Comparison of ENCODE assay signal across 22 cellular contexts in genomic region chr14:74169906-74170305, GRCh38.
A peak's percentile ranks its signal among the peaks of the same experiment; 100 is the strongest.
DNase-seq lines count a peak whose midpoint lies in the region; ATAC-seq and TF ChIP-seq lines count a peak whose summit lies in the region.
"Had no signal": no experiment of that assay in that cellular context is flagged by ENCODE, and none has a peak within 500 bp of the region (broad histone marks: within the 10 kb centered on the region; RNA-seq: fewer than 3 reads in every experiment).

No MANE protein-coding gene starts in this region.

- no peaks in the 10 kb centered on the region for H3K79me1 ChIP-seq in mesendoderm (ENCODE audit: low read length)

- no peaks in the 10 kb centered on the region for H3K27me3 ChIP-seq in mesendoderm (ENCODE audit: insufficient read depth, low read length, poor library complexity)
- H3K27me3 ChIP-seq: BE2C; BLaER1 treated with 17β-estradiol and CSF1 and Interleukin-3, amounts not matched to agents 10 nM and 100 nM had no signal

- H3K4ac ChIP-seq in mesendoderm (ENCODE audit: low read depth, low read length), result peak overlapping the region; percentile 12

- intact Hi-C loops in mucosa of descending colon (cut with DNase I, micrococcal nuclease), result no loop called here

- no peak overlapping the region for H3K18ac ChIP-seq in mesendoderm (ENCODE audit: low read length)

- H3K4me2 ChIP-seq in mesendoderm (ENCODE audit: low read length), result no peak overlapping the region
- H3K4me2 ChIP-seq: A549; BLaER1 treated with 17β-estradiol and CSF1 and Interleukin-3, amounts not matched to agents 10 nM and 100 nM; GM23338 had no signal

- no peak overlapping the region for H3K27ac ChIP-seq in mesendoderm (ENCODE audit: low read depth, low read length)
- H3K27ac ChIP-seq: A549; BLaER1 treated with 17β-estradiol and CSF1 and Interleukin-3, amounts not matched to agents 10 nM and 100 nM had no signal

- H4K5ac ChIP-seq in mesendoderm (ENCODE audit: low read length), result no peak overlapping the region

- peak; percentile 38 for DNase-seq in NCI-H82 (lab: John Stamatoyannopoulos, UW)
- no peak for DNase-seq in NCI-H82 treated with DMSO at 0.1 percent for 48 hours (lab: John Stamatoyannopoulos, UW; ENCODE audit: unreplicated experiment)
- DNase-seq in T-helper 17 cell, result no peak
- DNase-seq in mesendoderm, result no peak
- DNase-seq in mucosa of descending colon, result no peak
- DNase-seq in mucosa of gallbladder (ENCODE audit: low spot score), result no peak
- DNase-seq: 8988T; ACHN; AML-193; BE2C; Calu3; CD4-positive, alpha-beta memory T cell; COR-L47; DMS79; EL; GDM1; H9 had no signal

- no peak overlapping the region for H3K4me3 Mint-ChIP-seq in T-helper 17 cell
- H3K4me3 Mint-ChIP-seq: CD14-positive monocyte; CD4-positive, alpha-beta memory T cell; GM23338; H9 had no signal

- H3K4me1 Mint-ChIP-seq in T-helper 17 cell, result peaks cover 3% of the 10 kb centered on the region
- H3K4me1 Mint-ChIP-seq: CD4-positive, alpha-beta memory T cell; GM23338; H9 had no signal

- H3K4me1 ChIP-seq in mesendoderm (ENCODE audit: control insufficient read depth, low read depth, low read length) (no peaks in the 10 kb centered on the region), mucosa of descending colon (ENCODE audit: low read depth) (no peaks in the 10 kb centered on the region)
- H3K4me1 ChIP-seq: A549; BE2C; BLaER1 treated with 17β-estradiol and CSF1 and Interleukin-3, amounts not matched to agents 10 nM and 100 nM had no signal

- H3K9ac ChIP-seq in mesendoderm (ENCODE audit: low read length), result no peak overlapping the region
- H3K9ac ChIP-seq: BLaER1 treated with 17β-estradiol and CSF1 and Interleukin-3, amounts not matched to agents 10 nM and 100 nM had no signal

- H3K23ac ChIP-seq in mesendoderm (ENCODE audit: low read length), result no peak overlapping the region

- ATAC-seq in T-helper 17 cell (no peak), mucosa of descending colon (no peak)
- ATAC-seq: A549, GM23338, HCT116 had no signal

- H3K4me3 ChIP-seq in mesendoderm (ENCODE audit: low read length) (no peak overlapping the region), mucosa of descending colon (no peak overlapping the region)
- H3K4me3 ChIP-seq: A549; BLaER1 treated with 17β-estradiol and CSF1 and Interleukin-3, amounts not matched to agents 10 nM and 100 nM; GM23338 had no signal

- H3K36me3 ChIP-seq in mesendoderm (ENCODE audit: control insufficient read depth, insufficient read depth, low read length) (no peaks in the 10 kb centered on the region), mucosa of descending colon (ENCODE audit: low read depth) (no peaks in the 10 kb centered on the region)
- H3K36me3 ChIP-seq: BE2C; BLaER1 treated with 17β-estradiol and CSF1 and Interleukin-3, amounts not matched to agents 10 nM and 100 nM had no signal

- H3K56ac ChIP-seq in mesendoderm (ENCODE audit: low read length), result no peak overlapping the region

- H4K8ac ChIP-seq in mesendoderm (ENCODE audit: low read depth, low read length), result no peak overlapping the region

- H3K27me3 Mint-ChIP-seq in T-helper 17 cell, result no peaks in the 10 kb centered on the region
- H3K27me3 Mint-ChIP-seq: CD4-positive, alpha-beta memory T cell had no signal

- H3K36me3 Mint-ChIP-seq in T-helper 17 cell (ENCODE audit: low read depth), result peaks cover 4% of the 10 kb centered on the region

- H2AK5ac ChIP-seq in mesendoderm (ENCODE audit: low read length), result no peak overlapping the region

- no peak overlapping the region for H2BK120ac ChIP-seq in mesendoderm (ENCODE audit: low read depth, low read length)

- no peak for TF ChIP-seq CTCF in mucosa of descending colon (IDR thresholded peaks at IDR 0.05)

- no peaks in the 10 kb centered on the region for H3K79me2 ChIP-seq in mesendoderm (ENCODE audit: control insufficient read depth, insufficient read depth, low read length)

- no CpG with 5 or more reads among the region's 3 CpGs for WGBS in mesendoderm (ENCODE audit: extremely low coverage, insufficient coverage, low lambda C conversion rate)

- peak overlapping the region; percentile 24 for H3K27ac Mint-ChIP-seq in T-helper 17 cell
- H3K27ac Mint-ChIP-seq: CD14-positive monocyte, GM23338, H9 had no signal

- H2BK5ac ChIP-seq in mesendoderm (ENCODE audit: low read length), result no peak overlapping the region

- no peak overlapping the region for H2BK15ac ChIP-seq in mesendoderm (replicated peaks; ENCODE audit: low read depth)

- H3K9me3 ChIP-seq in T-helper 17 cell (ENCODE audit: control insufficient read depth, low read length, poor library complexity, severe bottlenecking) (no peaks in the 10 kb centered on the region), mucosa of descending colon (no peaks in the 10 kb centered on the region)
- H3K9me3 ChIP-seq: A549; BE2C; BLaER1 treated with 17β-estradiol and CSF1 and Interleukin-3, amounts not matched to agents 10 nM and 100 nM had no signal
